In genomic region chr9:87910821-87911220, GRCh38 we compare ENCODE assay signal across 19 cellular contexts. TPM values are rescaled to one million over a fixed set of nuclear protein-coding genes. Genes with fewer than 3 reads are reported as not detected.
DNase-seq lines count a peak whose midpoint lies in the region; ATAC-seq and TF ChIP-seq lines count a peak whose summit lies in the region.
"Had no signal": no experiment of that assay in that cellular context is flagged by ENCODE, and none has a peak within 500 bp of the region (broad histone marks: within the 10 kb centered on the region; RNA-seq: fewer than 3 reads in every experiment).

No MANE protein-coding gene starts in this region.

- no peak overlapping the region for H3K4me3 Mint-ChIP-seq in mesothelial cell of epicardium
- H3K4me3 Mint-ChIP-seq: CD8-positive, alpha-beta T cell; H9; T-helper 17 cell had no signal

- CTCF ChIA-PET in BJ (lab: Yijun Ruan, JAX), result interaction anchor here (0.9 kb wide), 1 partner anchor 16 kb away, joined by 3 read pairs; no protein-coding TSS in a partner anchor
- CTCF ChIA-PET in HCT116 (lab: Charles Lee), result no interaction called here

- BruUV-seq in HCT116 (replicated peaks; lab: Mats Ljungman, UMichigan), result no TSS peak

- no peak for TF ChIP-seq RAD21 in HCT116 (IDR thresholded peaks at IDR 0.05; ENCODE audit: low read depth)

- no peaks in the 10 kb centered on the region for H3K9me2 ChIP-seq in HCT116 (ENCODE audit: insufficient read depth)

- H3K9ac ChIP-seq in HCT116 (ENCODE audit: low read length), result no peak overlapping the region
- H3K9ac ChIP-seq: BLaER1, KMS-11 had no signal

- no peak for TF ChIP-seq POLR2A in HCT116 (IDR thresholded peaks at IDR 0.05; ENCODE audit: borderline replicate concordance, extremely low read depth, insufficient read depth, insufficient read length)

- H4K20me1 ChIP-seq in HCT116 (ENCODE audit: insufficient read depth), result no peaks in the 10 kb centered on the region
- H4K20me1 ChIP-seq: BLaER1 had no signal

- H3K36me3 ChIP-seq in BJ (ENCODE audit: control insufficient read depth, insufficient read depth, low read length) (no peaks in the 10 kb centered on the region), HCT116 (ENCODE audit: control insufficient read depth in 1 of 2, insufficient read depth in 2 of 2, low read length in 2 of 2) (no peaks in the 10 kb centered on the region)
- H3K36me3 ChIP-seq: BLaER1 had no signal

- H3K27ac ChIP-seq in HCT116 (ENCODE audit: low read depth, low read length), result no peak overlapping the region
- H3K27ac ChIP-seq: BLaER1, KMS-11 had no signal

- peak; percentile 29 for DNase-seq in BJ (ENCODE audit: low read depth)
- DNase-seq in HCT116 (ENCODE audit: low read depth, low spot score), result no peak
- DNase-seq in epidermal melanocyte (ENCODE audit: insufficient read length, low spot score), result peak; percentile 25
- no peak for DNase-seq in mesothelial cell of epicardium (ENCODE audit: low spot score in 2 of 2, unreplicated experiment in 2 of 2)
- no peak for DNase-seq in NCI-H345 (lab: John Stamatoyannopoulos, UW)
- DNase-seq in NCI-H2196 treated with DMSO at 0.1 percent for 48 hours (lab: John Stamatoyannopoulos, UW; ENCODE audit: unreplicated experiment), result no peak
- DNase-seq: CD8-positive, alpha-beta T cell; DMS53; EL; H9; NCI-H1417; NCI-H187; NCI-H226; NCI-H524 treated with DMSO at 0.1 percent for 48 hours; T-helper 17 cell had no signal

- RAD21 ChIA-PET in HCT116 (lab: Charles Lee; ENCODE audit: low non-redundant PET in 1 of 2, low total read pairs in 2 of 2, uncharacterized antibody in 2 of 2, unreplicated experiment in 2 of 2), result no interaction called here

- H3K27me3 Mint-ChIP-seq in mesothelial cell of epicardium (ENCODE audit: low read depth), result no peaks in the 10 kb centered on the region

- H3K9me3 Mint-ChIP-seq in mesothelial cell of epicardium, result no peaks in the 10 kb centered on the region
- H3K9me3 Mint-ChIP-seq: CD8-positive, alpha-beta T cell had no signal

- POLR2A ChIA-PET in BJ (lab: Charles Lee) (no interaction called here), HCT116 (lab: Charles Lee) (no interaction called here)

- H3K4me1 ChIP-seq in HCT116 (ENCODE audit: control insufficient read depth in 1 of 2, insufficient read depth in 2 of 2, low read length in 2 of 2), result peaks cover 0 to 12% of the 10 kb centered on the region in 2 experiments; a peak in 2 of 4 replicates
- H3K4me1 ChIP-seq: BLaER1 had no signal

- no peaks in the 10 kb centered on the region for H3K9me3 ChIP-seq in HCT116 (ENCODE audit: control insufficient read depth in 1 of 2, insufficient read depth in 1 of 2, low read depth in 1 of 2, low read length in 2 of 2)
- H3K9me3 ChIP-seq: BLaER1 had no signal

- H2AFZ ChIP-seq in HCT116 (ENCODE audit: low read depth, low read length, poor library complexity, severe bottlenecking), result peak overlapping the region; percentile 100

- no peak for TF ChIP-seq CTCF in BJ (IDR thresholded peaks at IDR 0.05; ENCODE audit: insufficient read depth, low read depth, low read length)
- no peak for TF ChIP-seq CTCF in HCT116 (IDR thresholded peaks at IDR 0.05 in 2 of 3, conservative IDR thresholded peaks at IDR 0.05 in 1 of 3; ENCODE audit: borderline replicate concordance in 1 of 3, insufficient read depth in 1 of 3, low read depth in 2 of 3, low read length in 2 of 3)
- no peak for TF ChIP-seq CTCF in mesothelial cell of epicardium (IDR thresholded peaks at IDR 0.05; ENCODE audit: unreplicated experiment)

- H3K4me2 ChIP-seq in HCT116 (ENCODE audit: low read length), result no peak overlapping the region
- H3K4me2 ChIP-seq: BLaER1, KMS-11 had no signal

- H3K36me3 Mint-ChIP-seq in mesothelial cell of epicardium, result no peaks in the 10 kb centered on the region
- H3K36me3 Mint-ChIP-seq: CD8-positive, alpha-beta T cell had no signal

- peak overlapping the region; percentile 13 for H3K27ac Mint-ChIP-seq in mesothelial cell of epicardium
- H3K27ac Mint-ChIP-seq: CD8-positive, alpha-beta T cell; H9; T-helper 17 cell had no signal

- no peak overlapping the region for H3K4me3 ChIP-seq in BJ (ENCODE audit: low read depth, low read length)
- no peak overlapping the region for H3K4me3 ChIP-seq in HCT116 (replicated peaks in 1 of 2; ENCODE audit: low read depth in 1 of 2, low read length in 2 of 2)
- H3K4me3 ChIP-seq: BLaER1 had no signal

- H3K27me3 ChIP-seq in BJ (ENCODE audit: control insufficient read depth, insufficient read depth, low read length) (no peaks in the 10 kb centered on the region), HCT116 (ENCODE audit: insufficient read depth, low read length) (no peaks in the 10 kb centered on the region)
- H3K27me3 ChIP-seq: BLaER1 had no signal

- no peaks in the 10 kb centered on the region for H3K79me2 ChIP-seq in HCT116 (ENCODE audit: insufficient read depth, low read length)

- ATAC-seq in HCT116 (no peak), GM18511 (IDR thresholded peaks at IDR 0.05; ENCODE audit: unreplicated experiment) (no peak), HG03432 (IDR thresholded peaks at IDR 0.05; ENCODE audit: unreplicated experiment) (no peak)
- ATAC-seq: CD8-positive, alpha-beta T cell; T-helper 17 cell had no signal

- no peaks in the 10 kb centered on the region for H3K4me1 Mint-ChIP-seq in mesothelial cell of epicardium
- H3K4me1 Mint-ChIP-seq: T-helper 17 cell had no signal

- intact Hi-C loops in HCT116 (cut with micrococcal nuclease), result no loop called here

TF ChIP-seq in HCT116, 20 proteins besides CTCF, POLR2A, EP300 and RAD21:
- TF ChIP-seq TCF7L2 (IDR thresholded peaks at IDR 0.05; ENCODE audit: borderline replicate concordance, extremely low read depth, insufficient read depth, insufficient read length), result no peak
- no peak for TF ChIP-seq CBX3 (IDR thresholded peaks at IDR 0.05; ENCODE audit: low read depth)
- TF ChIP-seq, protein P1, sequence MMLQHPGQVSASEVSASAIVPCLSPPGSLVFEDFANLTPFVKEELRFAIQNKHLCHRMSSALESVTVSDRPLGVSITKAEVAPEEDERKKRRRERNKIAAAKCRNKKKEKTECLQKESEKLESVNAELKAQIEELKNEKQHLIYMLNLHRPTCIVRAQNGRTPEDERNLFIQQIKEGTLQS (IDR thresholded peaks at IDR 0.05), result no peak
- no peak for TF ChIP-seq SIN3A (IDR thresholded peaks at IDR 0.05; ENCODE audit: low read depth)
- no peak for TF ChIP-seq REST (IDR thresholded peaks at IDR 0.05; ENCODE audit: low read depth)
- TF ChIP-seq EZH2phosphoT487 (IDR thresholded peaks at IDR 0.05; ENCODE audit: borderline replicate concordance), result no peak
- TF ChIP-seq ZNF274 (IDR thresholded peaks at IDR 0.05; ENCODE audit: low read depth, low read length), result no peak
- TF ChIP-seq YY1 (IDR thresholded peaks at IDR 0.05; ENCODE audit: extremely low read depth, insufficient replicate concordance, low read depth, low read length), result no peak
- no peak for TF ChIP-seq SP1 (IDR thresholded peaks at IDR 0.05; ENCODE audit: low read depth)

RNA-seq across cellular contexts. Expression of gene SPATA31C1, which starts 6.9 kb away (rescaled TPM):
- not detected in 2 replicates for polyA plus RNA-seq in BJ (2011; rRNA removed)
- not detected in 2 replicates for polyA minus RNA-seq in BJ (2011; rRNA and poly(A)+ RNA removed)
- total RNA-seq in HCT116 (2021; ENCODE audit: unreplicated experiment) (not detected), mesothelial cell of epicardium (0.13 to 0.29 TPM (median 0.18 TPM) in 3 replicates)
- polyA plus RNA-seq in HCT116 (2012), result not detected in 2 replicates
- total RNA-seq: CD8-positive, alpha-beta T cell; T-helper 17 cell had no signal

RNA-seq across cellular contexts. Expression of gene SPATA31E1, which starts 28.1 kb away (rescaled TPM):
- polyA plus RNA-seq in BJ (2011; rRNA removed), result not detected in 2 replicates
- polyA minus RNA-seq in BJ (2011; rRNA and poly(A)+ RNA removed), result not detected in 2 replicates
- total RNA-seq in HCT116 (2021; ENCODE audit: unreplicated experiment) (not detected), mesothelial cell of epicardium (0.09 TPM in 1 of 3 replicates, not detected in the others)
- not detected in 2 replicates for polyA plus RNA-seq in HCT116 (2012)
- total RNA-seq: CD8-positive, alpha-beta T cell; T-helper 17 cell had no signal

Comparison
In these comparisons a context has a peak if more than half of its experiments do, and no peak if none do; other contexts are left out.
1. DNase-seq: peak in BJ (single experiment) and epidermal melanocyte (single experiment); none in HCT116 (single experiment), mesothelial cell of epicardium (0 of 2), NCI-H345 (single experiment) and NCI-H2196 treated with DMSO at 0.1 percent for 48 hours (single experiment).